In genomic region chr10:103525901-103526300, GRCh38 we compare ENCODE assay signal across 3 cellular contexts.
TF ChIP-seq lines count a peak whose summit lies in the region.

No MANE protein-coding gene starts in this region.

TF ChIP-seq in A549, 52 proteins besides CTCF, POLR2A, EP300 and RAD21:
- TF ChIP-seq SMC3 (IDR thresholded peaks at IDR 0.05) (no peak), NFE2L2 (conservative IDR thresholded peaks at IDR 0.05; ENCODE audit: low read length) (peak; percentile 57; the same call in 1 of the 2 replicates), TP53 (CRISPR knock-in tag; IDR thresholded peaks at IDR 0.05) (no peak), BCL3 (IDR thresholded peaks at IDR 0.05) (no peak)

TF ChIP-seq in IMR-90, 13 proteins besides CTCF, POLR2A, EP300 and RAD21:
- TF ChIP-seq NFE2L2 (IDR thresholded peaks at IDR 0.05; ENCODE audit: low read depth, low read length) (peak; percentile 52; the same call in 1 of the 2 replicates), MAFK (IDR thresholded peaks at IDR 0.05; ENCODE audit: low read depth, low read length) (no peak), FOS (IDR thresholded peaks at IDR 0.05; ENCODE audit: low read depth, low read length) (no peak), MAZ (IDR thresholded peaks at IDR 0.05; ENCODE audit: borderline replicate concordance, low read depth, low read length) (no peak), USF2 (IDR thresholded peaks at IDR 0.05; ENCODE audit: low read depth, low read length) (no peak)

TF ChIP-seq in K562, 482 proteins besides CTCF, POLR2A, EP300 and RAD21 (continues in another document):
- TF ChIP-seq NFE2 (IDR thresholded peaks at IDR 0.05; ENCODE audit: low read depth) (peak; percentile 43; the same call in 1 of the 2 replicates), MEIS2 (IDR thresholded peaks at IDR 0.05; ENCODE audit: partially characterized antibody) (peak; percentile 7), CBX1 (IDR thresholded peaks at IDR 0.05; ENCODE audit: low read depth) (no peak), FOXK2 (conservative IDR thresholded peaks at IDR 0.05 in 1 of 2, IDR thresholded peaks at IDR 0.05 in 1 of 2; ENCODE audit: low read depth in 2 of 2) (no peak), LARP7 (IDR thresholded peaks at IDR 0.05) (no peak), CHD2 (IDR thresholded peaks at IDR 0.05; ENCODE audit: low read depth, low read length) (no peak), HNRNPK (IDR thresholded peaks at IDR 0.05; ENCODE audit: low read depth, low read length, poor library complexity, severe bottlenecking) (no peak), E2F5 (CRISPR knock-in tag; IDR thresholded peaks at IDR 0.05) (no peak), RCOR1 (IDR thresholded peaks at IDR 0.05; ENCODE audit: borderline replicate concordance in 1 of 2, low read depth in 2 of 2, low read length in 2 of 2) (no peak), ZNF318 (IDR thresholded peaks at IDR 0.05; ENCODE audit: borderline replicate concordance in 1 of 2, low read depth in 1 of 2) (no peak), XRCC5 (IDR thresholded peaks at IDR 0.05; ENCODE audit: low read depth, low read length) (no peak), NFE2L1 (tag; IDR thresholded peaks at IDR 0.05; ENCODE audit: borderline replicate concordance, low read depth) (peak; percentile 8; the same call in 1 of the 2 replicates), DPF2 (IDR thresholded peaks at IDR 0.05) (0 out of 2 replicates have a peak, but pooled peaks have one; percentile 24), MAFG (tag; conservative IDR thresholded peaks at IDR 0.05) (peak; percentile 85), MAFK (IDR thresholded peaks at IDR 0.05; ENCODE audit: low read length) (0 out of 2 replicates have a peak, but pooled peaks have one; percentile 18), MXD1 (CRISPR knock-in tag; IDR thresholded peaks at IDR 0.05; ENCODE audit: borderline replicate concordance, poor library complexity, severe bottlenecking) (no peak), ARID1B (IDR thresholded peaks at IDR 0.05) (0 out of 2 replicates have a peak, but pooled peaks have one; percentile 17), POLR2AphosphoS5 (IDR thresholded peaks at IDR 0.05; ENCODE audit: control insufficient read depth, insufficient read depth, low read depth, low read length) (no peak), FOXJ2 (tag; IDR thresholded peaks at IDR 0.05) (peak; percentile 45; the same call in 1 of the 2 replicates), MED1 (CRISPR knock-in tag; IDR thresholded peaks at IDR 0.05; ENCODE audit: borderline replicate concordance) (no peak), HMG20A (CRISPR knock-in tag; conservative IDR thresholded peaks at IDR 0.05) (no peak), FOSL1 (tag; conservative IDR thresholded peaks at IDR 0.05) (peak; percentile 38; the same call in 1 of the 2 replicates), C11orf30 (IDR thresholded peaks at IDR 0.05; ENCODE audit: low read depth) (peak; percentile 81), ETV1 (tag; conservative IDR thresholded peaks at IDR 0.05; ENCODE audit: low read depth) (0 out of 2 replicates have a peak, but pooled peaks have one; percentile 5), TSC22D4 (tag; IDR thresholded peaks at IDR 0.05) (no peak), RBM15 (IDR thresholded peaks at IDR 0.05; ENCODE audit: insufficient read depth, low read length) (no peak), ESRRA (IDR thresholded peaks at IDR 0.05; ENCODE audit: borderline replicate concordance, low read depth) (no peak), PYGO2 (tag; IDR thresholded peaks at IDR 0.05) (no peak), ZFP30 (CRISPR knock-in tag; IDR thresholded peaks at IDR 0.05; ENCODE audit: borderline replicate concordance) (no peak), SETDB1 (IDR thresholded peaks at IDR 0.05; ENCODE audit: low read length) (no peak), GTF2F1 (IDR thresholded peaks at IDR 0.05; ENCODE audit: low read depth, low read length) (no peak), GTF3C2 (IDR thresholded peaks at IDR 0.05; ENCODE audit: borderline replicate concordance, extremely low read depth, insufficient read length) (no peak), HOXB6 (CRISPR knock-in tag; IDR thresholded peaks at IDR 0.05; ENCODE audit: borderline replicate concordance) (no peak), MAFF (IDR thresholded peaks at IDR 0.05; ENCODE audit: low read length) (peak; percentile 28; the same call in 1 of the 2 replicates), KDM5B (IDR thresholded peaks at IDR 0.05; ENCODE audit: insufficient replicate concordance, low read depth, low read length) (no peak), ZNF316 (IDR thresholded peaks at IDR 0.05) (peak; percentile 80), ZNF79 (CRISPR knock-in tag; IDR thresholded peaks at IDR 0.05; ENCODE audit: low read depth) (no peak), PTRF (tag; IDR thresholded peaks at IDR 0.05) (no peak), PATZ1 (CRISPR knock-in tag; IDR thresholded peaks at IDR 0.05; ENCODE audit: borderline replicate concordance) (no peak), TCF7 (IDR thresholded peaks at IDR 0.05; ENCODE audit: borderline replicate concordance) (no peak), POLR2G (IDR thresholded peaks at IDR 0.05; ENCODE audit: low read depth, low read length) (no peak), PBX2 (CRISPR knock-in tag; IDR thresholded peaks at IDR 0.05; ENCODE audit: low read depth) (no peak), PBX2 (tag; conservative IDR thresholded peaks at IDR 0.05; ENCODE audit: low read depth) (peak; percentile 49), ZNF354B (CRISPR knock-in tag; IDR thresholded peaks at IDR 0.05) (no peak)
